1 cellular context compared by ENCODE assay signal in the genomic region with DNA sequence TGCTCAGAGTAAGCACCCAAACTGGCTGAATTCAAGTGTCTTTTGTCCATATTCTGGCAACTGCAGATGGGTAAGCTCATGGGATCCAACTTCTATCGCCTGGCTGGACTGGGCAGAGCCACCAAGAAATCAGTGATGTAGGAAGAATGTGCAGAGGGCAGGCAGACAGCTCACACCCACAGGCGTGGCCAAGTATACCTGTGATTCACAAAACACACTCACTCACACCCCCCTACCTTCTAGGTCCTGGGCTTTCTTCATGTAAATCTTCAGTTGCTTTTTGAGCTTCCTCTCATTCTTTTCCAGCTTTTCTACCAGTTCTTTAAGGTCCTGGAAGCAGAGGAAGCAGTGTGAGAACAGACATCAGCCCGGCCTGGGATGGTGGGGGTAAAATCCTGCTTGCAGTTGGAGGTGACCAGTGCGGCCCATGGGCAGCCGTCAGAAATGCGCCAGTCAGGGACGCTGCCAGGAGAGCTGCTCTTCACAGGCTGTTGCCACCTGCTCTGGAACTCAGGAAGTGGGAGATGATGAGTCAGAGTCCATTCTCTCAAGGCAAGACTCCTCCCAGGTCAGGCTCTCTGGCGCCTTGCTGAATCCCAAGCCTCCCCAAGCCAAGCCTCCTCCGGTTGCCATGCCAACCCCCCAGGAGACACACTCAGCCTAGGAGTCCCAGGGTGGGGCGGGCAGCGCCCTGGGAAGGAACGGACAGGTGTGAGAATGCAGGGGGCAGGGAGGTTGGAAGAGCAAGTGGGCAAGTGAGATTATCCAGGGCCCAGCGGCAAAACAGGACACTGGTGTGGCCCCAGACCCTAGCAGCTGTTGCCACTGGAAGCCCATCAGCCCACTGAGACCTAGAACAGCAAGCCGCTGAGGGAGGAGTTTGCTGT.
A peak's percentile ranks its signal among the peaks of the same experiment; 100 is the strongest.
TF ChIP-seq lines count a peak whose summit lies in the region.

No MANE protein-coding gene starts in this region.

TF ChIP-seq in HCT116, 20 proteins besides CTCF, POLR2A, EP300 and RAD21:
- TF ChIP-seq YY1 (IDR thresholded peaks at IDR 0.05; ENCODE audit: extremely low read depth, insufficient replicate concordance, low read depth, low read length) (no peak), TCF7L2 (IDR thresholded peaks at IDR 0.05; ENCODE audit: borderline replicate concordance, extremely low read depth, insufficient read depth, insufficient read length) (peak; percentile 37), JUND (IDR thresholded peaks at IDR 0.05) (no peak), ZNF274 (IDR thresholded peaks at IDR 0.05; ENCODE audit: low read depth, low read length) (no peak), POLR2AphosphoS5 (IDR thresholded peaks at IDR 0.05; ENCODE audit: low read depth, low read length) (peak; percentile 77), SRF (IDR thresholded peaks at IDR 0.05; ENCODE audit: low read depth) (no peak)
- TF ChIP-seq, protein P1, sequence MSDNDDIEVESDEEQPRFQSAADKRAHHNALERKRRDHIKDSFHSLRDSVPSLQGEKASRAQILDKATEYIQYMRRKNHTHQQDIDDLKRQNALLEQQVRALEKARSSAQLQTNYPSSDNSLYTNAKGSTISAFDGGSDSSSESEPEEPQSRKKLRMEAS (IDR thresholded peaks at IDR 0.05), result no peak
- TF ChIP-seq, protein P2, sequence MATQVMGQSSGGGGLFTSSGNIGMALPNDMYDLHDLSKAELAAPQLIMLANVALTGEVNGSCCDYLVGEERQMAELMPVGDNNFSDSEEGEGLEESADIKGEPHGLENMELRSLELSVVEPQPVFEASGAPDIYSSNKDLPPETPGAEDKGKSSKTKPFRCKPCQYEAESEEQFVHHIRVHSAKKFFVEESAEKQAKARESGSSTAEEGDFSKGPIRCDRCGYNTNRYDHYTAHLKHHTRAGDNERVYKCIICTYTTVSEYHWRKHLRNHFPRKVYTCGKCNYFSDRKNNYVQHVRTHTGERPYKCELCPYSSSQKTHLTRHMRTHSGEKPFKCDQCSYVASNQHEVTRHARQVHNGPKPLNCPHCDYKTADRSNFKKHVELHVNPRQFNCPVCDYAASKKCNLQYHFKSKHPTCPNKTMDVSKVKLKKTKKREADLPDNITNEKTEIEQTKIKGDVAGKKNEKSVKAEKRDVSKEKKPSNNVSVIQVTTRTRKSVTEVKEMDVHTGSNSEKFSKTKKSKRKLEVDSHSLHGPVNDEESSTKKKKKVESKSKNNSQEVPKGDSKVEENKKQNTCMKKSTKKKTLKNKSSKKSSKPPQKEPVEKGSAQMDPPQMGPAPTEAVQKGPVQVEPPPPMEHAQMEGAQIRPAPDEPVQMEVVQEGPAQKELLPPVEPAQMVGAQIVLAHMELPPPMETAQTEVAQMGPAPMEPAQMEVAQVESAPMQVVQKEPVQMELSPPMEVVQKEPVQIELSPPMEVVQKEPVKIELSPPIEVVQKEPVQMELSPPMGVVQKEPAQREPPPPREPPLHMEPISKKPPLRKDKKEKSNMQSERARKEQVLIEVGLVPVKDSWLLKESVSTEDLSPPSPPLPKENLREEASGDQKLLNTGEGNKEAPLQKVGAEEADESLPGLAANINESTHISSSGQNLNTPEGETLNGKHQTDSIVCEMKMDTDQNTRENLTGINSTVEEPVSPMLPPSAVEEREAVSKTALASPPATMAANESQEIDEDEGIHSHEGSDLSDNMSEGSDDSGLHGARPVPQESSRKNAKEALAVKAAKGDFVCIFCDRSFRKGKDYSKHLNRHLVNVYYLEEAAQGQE (IDR thresholded peaks at IDR 0.05; ENCODE audit: low read depth), result no peak
- TF ChIP-seq, protein P3, sequence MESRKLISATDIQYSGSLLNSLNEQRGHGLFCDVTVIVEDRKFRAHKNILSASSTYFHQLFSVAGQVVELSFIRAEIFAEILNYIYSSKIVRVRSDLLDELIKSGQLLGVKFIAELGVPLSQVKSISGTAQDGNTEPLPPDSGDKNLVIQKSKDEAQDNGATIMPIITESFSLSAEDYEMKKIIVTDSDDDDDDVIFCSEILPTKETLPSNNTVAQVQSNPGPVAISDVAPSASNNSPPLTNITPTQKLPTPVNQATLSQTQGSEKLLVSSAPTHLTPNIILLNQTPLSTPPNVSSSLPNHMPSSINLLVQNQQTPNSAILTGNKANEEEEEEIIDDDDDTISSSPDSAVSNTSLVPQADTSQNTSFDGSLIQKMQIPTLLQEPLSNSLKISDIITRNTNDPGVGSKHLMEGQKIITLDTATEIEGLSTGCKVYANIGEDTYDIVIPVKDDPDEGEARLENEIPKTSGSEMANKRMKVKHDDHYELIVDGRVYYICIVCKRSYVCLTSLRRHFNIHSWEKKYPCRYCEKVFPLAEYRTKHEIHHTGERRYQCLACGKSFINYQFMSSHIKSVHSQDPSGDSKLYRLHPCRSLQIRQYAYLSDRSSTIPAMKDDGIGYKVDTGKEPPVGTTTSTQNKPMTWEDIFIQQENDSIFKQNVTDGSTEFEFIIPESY (IDR thresholded peaks at IDR 0.05; ENCODE audit: extremely low read depth, insufficient replicate concordance, low read length), result no peak
